8 cellular contexts compared by ENCODE assay signal in the genomic region with DNA sequence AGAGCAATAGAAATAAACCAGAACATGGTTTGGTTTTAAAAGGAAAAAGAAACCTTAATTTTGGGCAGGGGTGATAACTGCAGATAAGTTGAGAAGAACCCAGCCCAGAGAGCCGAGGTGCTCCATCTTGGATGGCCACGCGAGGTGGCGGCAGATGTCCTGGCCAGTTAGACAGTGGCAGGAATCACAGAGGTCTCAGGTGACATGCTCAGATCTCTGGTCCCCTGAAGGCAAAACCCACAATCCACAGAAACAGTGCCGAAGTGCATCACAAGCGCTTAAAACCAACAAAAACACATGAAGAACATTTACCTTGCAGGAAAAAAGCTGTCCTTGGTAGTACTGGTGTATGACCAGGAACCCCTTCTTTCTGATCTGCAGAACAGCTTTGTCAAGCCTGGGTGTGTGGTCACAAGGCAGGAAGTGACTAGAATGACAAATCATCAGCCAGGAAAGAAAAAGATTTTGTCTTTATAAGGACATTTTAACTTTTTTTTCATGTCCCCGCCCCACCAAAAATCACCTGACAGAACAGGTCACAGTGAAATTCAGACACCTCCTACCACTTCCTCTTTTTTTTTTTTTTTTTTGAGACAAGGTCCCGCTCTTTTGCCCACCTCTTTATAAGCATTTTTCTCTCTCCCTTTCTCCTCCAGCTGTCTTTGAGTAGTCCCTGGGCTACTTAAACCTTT. TPM values are rescaled to one million over a fixed set of nuclear protein-coding genes. Genes with fewer than 3 reads are reported as not detected.
DNase-seq lines count a peak whose midpoint lies in the region; ATAC-seq, FAIRE-seq and TF ChIP-seq lines count a peak whose summit lies in the region.

Gene LCP1, minus strand, starts transcription at position 379 of the 692 bp plus-strand sequence. CDS start 22,515 bp downstream, outside the sequence.

- TF ChIP-seq EP300 in HepG2 (IDR thresholded peaks at IDR 0.05; ENCODE audit: low read depth in 2 of 2, low read length in 2 of 2) (no peak), HepG2 (CRISPR knock-in tag; IDR thresholded peaks at IDR 0.05; ENCODE audit: borderline replicate concordance) (no peak), upper lobe of left lung (IDR thresholded peaks at IDR 0.05) (no peak)

- H3K79me2 ChIP-seq in HepG2 (ENCODE audit: insufficient read depth, low read length) = no peaks in the 10 kb centered on the region

- ATAC-seq in HepG2 (no peak), HG03457 (IDR thresholded peaks at IDR 0.05; ENCODE audit: unreplicated experiment) (peak; percentile 56), upper lobe of left lung (ENCODE audit: low FRiP score in 2 of 2) (peak; percentile 70 to 78)
- ATAC-seq in natural killer cell treated with Interleukin-12 subunit alpha and Interleukin-12 subunit beta and Interleukin-15 and Interleukin-18, amount 100 ng/mL, for 72 hours = peak; percentile 78 to 86

- H3K4me1 Mint-ChIP-seq in natural killer cell treated with Interleukin-12 subunit alpha and Interleukin-12 subunit beta and Interleukin-15 and Interleukin-18, amount 100 ng/mL, for 72 hours (ENCODE audit: low read depth in 2 of 2) = peaks cover 50 to 67% of the 10 kb centered on the region in 2 donors

- H3K27me3 ChIP-seq in liver (ENCODE audit: control insufficient read depth in 4 of 4, insufficient read depth in 4 of 4, low read length in 3 of 4) (no peaks in the 10 kb centered on the region), HepG2 (ENCODE audit: control insufficient read depth in 1 of 2, insufficient read depth in 2 of 2, low read length in 2 of 2) (peaks cover 0 to 4% of the 10 kb centered on the region in 2 experiments; a peak in 1 of 5 replicates), ascending aorta (no peaks in the 10 kb centered on the region), upper lobe of left lung (no peaks in the 10 kb centered on the region)

- DNase-seq in HepG2 (ENCODE audit: low spot score) (no peak), ascending aorta (ENCODE audit: low spot score in 2 of 2) (peak in 1 of 2 donors; percentile 67), upper lobe of left lung (peak in 1 of 2 donors; percentile 60), COR-L47 (lab: John Stamatoyannopoulos, UW) (no peak)
- peak; percentile 82 for DNase-seq in natural killer cell treated with Interleukin-12 subunit alpha and Interleukin-12 subunit beta and Interleukin-15 and Interleukin-18, amount 100 ng/mL, for 72 hours (ENCODE audit: low spot score)

- in situ Hi-C loops in HepG2 (cut with HindIII; ENCODE audit: extremely low pct_ligation_motif_present, low pct_unique_long_range_greater_than_20kb) = no loop called here

- intact Hi-C loops in HepG2 (cut with micrococcal nuclease; ENCODE audit: unreplicated experiment) (no loop called here), ascending aorta (cut with DNase I) (no loop called here)
- intact Hi-C loops in T-helper 1 cell treated with Interleukin-12 subunit alpha and Interleukin-12 subunit beta and Interleukin-4 antibody, amounts not matched to agents 30 ng/mL and 1 ng/mL, for 36 hours (cut with micrococcal nuclease) = loop anchor here (1.0 to 5.0 kb wide), 10 partner anchors 10 to 1415 kb away; partner anchors contain the start of genes GPALPP1, NUFIP1, SLC25A30 and TPT1

- no TSS peak for BruUV-seq in HepG2 (replicated peaks; lab: Mats Ljungman, UMichigan)

- H3K9me3 ChIP-seq in liver (ENCODE audit: control insufficient read depth in 4 of 4, low read length in 3 of 4) (no peaks in the 10 kb centered on the region), HepG2 (ENCODE audit: low read length) (no peaks in the 10 kb centered on the region), ascending aorta (no peaks in the 10 kb centered on the region), upper lobe of left lung (no peaks in the 10 kb centered on the region)

- TF ChIP-seq POLR2A in HepG2 (IDR thresholded peaks at IDR 0.05; ENCODE audit: insufficient read depth in 1 of 2, low read depth in 2 of 2, low read length in 2 of 2) (no peak), upper lobe of left lung (IDR thresholded peaks at IDR 0.05) (peak in 3 of 4 donors; percentile 50 to 90 (median 75))

- TF ChIP-seq RAD21 in liver (IDR thresholded peaks at IDR 0.05) (no peak), HepG2 (CRISPR knock-in tag; IDR thresholded peaks at IDR 0.05) (no peak)

- H3K4me3 Mint-ChIP-seq in natural killer cell treated with Interleukin-12 subunit alpha and Interleukin-12 subunit beta and Interleukin-15 and Interleukin-18, amount 100 ng/mL, for 72 hours = peak within 1 kb of the TSS; percentile 94

- H3K4me2 ChIP-seq in HepG2 (ENCODE audit: low read depth, low read length) = no peak within 1 kb of the TSS

- peak within 1 kb of the TSS; percentile 4 to 10 for H3K9ac ChIP-seq in liver (ENCODE audit: low read depth in 1 of 2, low read length in 2 of 2)
- H3K9ac ChIP-seq in HepG2 (ENCODE audit: insufficient read depth, low read depth, low read length) = no peak within 1 kb of the TSS

- peak within 1 kb of the TSS; percentile 92 to 97 for H3K27ac Mint-ChIP-seq in natural killer cell treated with Interleukin-12 subunit alpha and Interleukin-12 subunit beta and Interleukin-15 and Interleukin-18, amount 100 ng/mL, for 72 hours

- TF ChIP-seq CTCF in liver (IDR thresholded peaks at IDR 0.05; ENCODE audit: low read depth, low read length, missing input control) = no peak
- TF ChIP-seq CTCF in HepG2 (CRISPR knock-in tag; IDR thresholded peaks at IDR 0.05) = no peak
- TF ChIP-seq CTCF in ascending aorta (IDR thresholded peaks at IDR 0.05) = no peak
- TF ChIP-seq CTCF in upper lobe of left lung (IDR thresholded peaks at IDR 0.05) = no peak

- peaks cover 0 to 1% (median 0%) of the 10 kb centered on the region in 4 donors for H3K4me1 ChIP-seq in liver (ENCODE audit: control insufficient read depth in 4 of 4, insufficient read depth in 4 of 4, low read length in 3 of 4)
- peaks cover 10% of the 10 kb centered on the region; the same call in 1 of the 2 replicates for H3K4me1 ChIP-seq in HepG2 (ENCODE audit: insufficient read depth, low read length)
- no peaks in the 10 kb centered on the region for H3K4me1 ChIP-seq in ascending aorta
- peaks cover 0 to 14% (median 6%) of the 10 kb centered on the region in 4 donors for H3K4me1 ChIP-seq in upper lobe of left lung

- FAIRE-seq in HepG2 (lab: Jason Lieb, UNC) = no peak

- H2AFZ ChIP-seq in HepG2 (ENCODE audit: low read length) = no peak within 1 kb of the TSS

- H3K36me3 ChIP-seq in liver (ENCODE audit: control insufficient read depth in 4 of 4, insufficient read depth in 3 of 4, low read depth in 1 of 4, low read length in 3 of 4) (no peaks in the 10 kb centered on the region), HepG2 (replicated peaks in 1 of 2; ENCODE audit: control insufficient read depth in 1 of 2, insufficient read depth in 2 of 2, low read length in 2 of 2) (no peaks in the 10 kb centered on the region), ascending aorta (no peaks in the 10 kb centered on the region), upper lobe of left lung (no peaks in the 10 kb centered on the region)

- peak within 1 kb of the TSS; percentile 33 to 70 for H3K27ac ChIP-seq in liver (ENCODE audit: low read depth in 1 of 2, low read length in 2 of 2)
- no peak within 1 kb of the TSS for H3K27ac ChIP-seq in HepG2 (ENCODE audit: extremely low read length, insufficient read depth, low read length)
- peak within 1 kb of the TSS in 1 of 2 donors; percentile 22 for H3K27ac ChIP-seq in ascending aorta
- H3K27ac ChIP-seq in upper lobe of left lung = peak within 1 kb of the TSS; percentile 66 to 84 (median 77)

- CTCF ChIA-PET in HepG2 (lab: Yijun Ruan, JAX; ENCODE audit: low intra/inter-chr PET ratio, low total read pairs) = no interaction called here

- peaks cover 34% of the 10 kb centered on the region for H3K36me3 Mint-ChIP-seq in natural killer cell treated with Interleukin-12 subunit alpha and Interleukin-12 subunit beta and Interleukin-15 and Interleukin-18, amount 100 ng/mL, for 72 hours

- WGBS in liver = 78% methylated on average over 8 of the region's 8 CpGs
- 38% methylated on average over 6 of the region's 8 CpGs for WGBS in HepG2 (ENCODE audit: low lambda C conversion rate)
- 60 to 66% methylated on average over 8 of the region's 8 CpGs for WGBS in upper lobe of left lung, 2 donors

- H3K4me3 ChIP-seq in liver (ENCODE audit: low read depth in 1 of 3, low read length in 3 of 3) = peak within 1 kb of the TSS in 1 of 3 donors; percentile 25
- H3K4me3 ChIP-seq in HepG2 (replicated peaks in 1 of 3; ENCODE audit: insufficient read depth in 1 of 3, low read depth in 2 of 3, low read length in 3 of 3) = no peak within 1 kb of the TSS
- peak within 1 kb of the TSS; percentile 17 to 47 for H3K4me3 ChIP-seq in ascending aorta
- H3K4me3 ChIP-seq in upper lobe of left lung = peak within 1 kb of the TSS in 3 of 4 donors; percentile 34 to 46 (median 44)

- H3K27me3 Mint-ChIP-seq in natural killer cell treated with Interleukin-12 subunit alpha and Interleukin-12 subunit beta and Interleukin-15 and Interleukin-18, amount 100 ng/mL, for 72 hours = no peaks in the 10 kb centered on the region

- no peaks in the 10 kb centered on the region for H3K9me3 Mint-ChIP-seq in natural killer cell treated with Interleukin-12 subunit alpha and Interleukin-12 subunit beta and Interleukin-15 and Interleukin-18, amount 100 ng/mL, for 72 hours

- H4K20me1 ChIP-seq in HepG2 (ENCODE audit: insufficient read depth, low read length) = no peaks in the 10 kb centered on the region

- POLR2A ChIA-PET in HepG2 (lab: Yijun Ruan, JAX) = no interaction called here

RNA-seq across cellular contexts. Expression of gene LCP1, which starts in this region (rescaled TPM):
- total RNA-seq in liver (10 to 100 TPM; 44.8 to 90.6 TPM), HepG2 (2016; rRNA removed; fragmentation: Illumina TruSeq; extraction: Trizol) (1.6 and 2.1 TPM in 2 replicates), ascending aorta (78.0 TPM), upper lobe of left lung (100 to 1,000 TPM in 4 of 6 donors, 10 to 100 TPM in 2; 72.3 to 331 (median 129) TPM)
- polyA plus RNA-seq in liver (10 to 100 TPM; 12.6 to 27.1 TPM), HepG2 (2011; rRNA removed) (1.6 TPM in 2 replicates)
- 0.20 and 0.35 TPM in 2 replicates for total RNA-seq in HepG2 (2016; cell fraction: cytosol; rRNA removed; fragmentation: Illumina TruSeq; extraction: Trizol; ENCODE audit: low read depth)
- 1.4 and 2.1 TPM in 2 replicates for total RNA-seq in HepG2 (2016; cell fraction: insoluble cytoplasmic fraction; rRNA removed; fragmentation: Illumina TruSeq; extraction: Trizol)
- total RNA-seq in HepG2 (2016; cell fraction: membrane; rRNA removed; fragmentation: Illumina TruSeq; extraction: Trizol) = 1.8 TPM in 2 replicates
- total RNA-seq in HepG2 (2016; cell fraction: nucleus; rRNA removed; fragmentation: Illumina TruSeq; extraction: Trizol) = 0.44 and 0.78 TPM in 2 replicates
- 1.0 and 1.7 TPM in 2 replicates for polyA plus RNA-seq in HepG2 (2011; cell fraction: cytosol; rRNA removed)
- polyA plus RNA-seq in HepG2 (2011; cell fraction: nucleus; rRNA removed) = 0.59 and 0.85 TPM in 2 replicates
- 1.4 and 1.9 TPM in 2 replicates for polyA plus RNA-seq in HepG2 (2012)
- 0.58 and 0.63 TPM in 2 replicates for polyA plus RNA-seq in HepG2 (2016; cell fraction: cytosol; fragmentation: Illumina TruSeq; extraction: Trizol; ENCODE audit: low read depth)
- 2.6 and 3.2 TPM in 2 replicates for polyA plus RNA-seq in HepG2 (2016; cell fraction: insoluble cytoplasmic fraction; fragmentation: Illumina TruSeq; extraction: Trizol; ENCODE audit: low read depth)
- 2.1 TPM in 2 replicates for polyA plus RNA-seq in HepG2 (2016; cell fraction: membrane; fragmentation: Illumina TruSeq; extraction: Trizol; ENCODE audit: low read depth)
- 1.1 and 1.3 TPM in 2 replicates for polyA plus RNA-seq in HepG2 (2016; cell fraction: nucleus; fragmentation: Illumina TruSeq; extraction: Trizol; ENCODE audit: insufficient read depth, low read depth)
- polyA minus RNA-seq in HepG2 (2011; rRNA and poly(A)+ RNA removed; ENCODE audit: low replicate concordance) = 0.87 and 1.2 TPM in 2 replicates
- 0.44 and 1.1 TPM in 2 replicates for polyA minus RNA-seq in HepG2 (2011; cell fraction: cytosol; rRNA and poly(A)+ RNA removed)
- polyA minus RNA-seq in HepG2 (2011; cell fraction: nucleus; rRNA and poly(A)+ RNA removed) = 0.87 and 0.90 TPM in 2 replicates
- 1,093 and 1,100 TPM in 2 replicates for total RNA-seq in T-helper 1 cell treated with Interleukin-12 subunit alpha and Interleukin-12 subunit beta and Interleukin-4 antibody, amounts not matched to agents 30 ng/mL and 1 ng/mL, for 36 hours
- total RNA-seq in natural killer cell treated with Interleukin-12 subunit alpha and Interleukin-12 subunit beta and Interleukin-15 and Interleukin-18, amount 100 ng/mL, for 72 hours = 1,000 to 10,000 TPM in 1 of 2 donors, 100 to 1,000 TPM in 1; 844 to 1,356 TPM

Comparison
In these comparisons a context has a peak if more than half of its experiments do, and no peak if none do; other contexts are left out.
1. RNA of gene LCP1 (total RNA-seq): 844 to 1,356 TPM in natural killer cell treated with Interleukin-12 subunit alpha and Interleukin-12 subunit beta and Interleukin-15 and Interleukin-18, amount 100 ng/mL, for 72 hours, 1,093 to 1,100 TPM in T-helper 1 cell treated with Interleukin-12 subunit alpha and Interleukin-12 subunit beta and Interleukin-4 antibody, amounts not matched to agents 30 ng/mL and 1 ng/mL, for 36 hours, 72.3 to 331 TPM in upper lobe of left lung, 44.8 to 90.6 TPM in liver and 78.0 TPM in ascending aorta (single experiment); 0.20 to 2.1 TPM in HepG2; every median in the first group is over 10 times any median in the second.
2. H3K4me3 ChIP-seq: peak in ascending aorta (2 of 2) and upper lobe of left lung (3 of 4); none in HepG2 (0 of 3).
3. POLR2A ChIP-seq: peak in upper lobe of left lung (3 of 4); none in HepG2 (0 of 2).